ENCODE assay signal across 8 cellular contexts in genomic region chr6:31619805-31620585, GRCh38. TPM values are rescaled to one million over a fixed set of nuclear protein-coding genes. Genes with fewer than 3 reads are reported as not detected.
DNase-seq lines count a peak whose midpoint lies in the region; ATAC-seq and TF ChIP-seq lines count a peak whose summit lies in the region.

No MANE protein-coding gene starts in this region.

- ATAC-seq in GM21619 (IDR thresholded peaks at IDR 0.05; ENCODE audit: unreplicated experiment): peak; percentile 71
- ATAC-seq in mucosa of descending colon: peak; percentile 92

- no peaks in the 10 kb centered on the region for H3K9me3 ChIP-seq in mucosa of descending colon

- DNase-seq in DMS153 treated with DMSO at 0.1 percent for 48 hours (lab: John Stamatoyannopoulos, UW; ENCODE audit: unreplicated experiment): peak; percentile 96
- peak; percentile 97 for DNase-seq in OCI-M2 (lab: John Stamatoyannopoulos, UW; ENCODE audit: unreplicated experiment)
- DNase-seq in activated T-cell treated with anti-CD3 and anti-CD28 coated beads, Interleukin-2, amount 50 U/mL, for 1 hour: peak; percentile 92
- DNase-seq in epithelial cell of proximal tubule (ENCODE audit: low read depth): peak; percentile 90
- DNase-seq in mucosa of descending colon: peak; percentile 97 to 99 (median 97)
- DNase-seq in stimulated activated CD8-positive, alpha-beta memory T cell treated with anti-CD3 and anti-CD28 coated beads, Interleukin-4, amount 100 ng/mL, for 1 hour (ENCODE audit: low read depth in 2 of 2, low spot score in 1 of 2): peak; percentile 89 to 94

- intact Hi-C loops in mucosa of descending colon (cut with DNase I, micrococcal nuclease): no loop called here

- peaks cover 9% of the 10 kb centered on the region for H3K4me1 ChIP-seq in mucosa of descending colon (ENCODE audit: low read depth)

- H3K4me3 ChIP-seq in epithelial cell of proximal tubule (ENCODE audit: low read depth, low read length) (peak overlapping the region; percentile 94), mucosa of descending colon (peak overlapping the region; percentile 68)

- no peak for TF ChIP-seq CTCF in epithelial cell of proximal tubule (conservative IDR thresholded peaks at IDR 0.05; ENCODE audit: low read depth, low read length)
- TF ChIP-seq CTCF in mucosa of descending colon (IDR thresholded peaks at IDR 0.05): no peak

- TF ChIP-seq EP300 in Ishikawa (IDR thresholded peaks at IDR 0.05; ENCODE audit: borderline replicate concordance): no peak

- peaks cover 7% of the 10 kb centered on the region for H3K36me3 ChIP-seq in mucosa of descending colon (ENCODE audit: low read depth)

- TF ChIP-seq RAD21 in Ishikawa (IDR thresholded peaks at IDR 0.05; ENCODE audit: low read depth): no peak

TF ChIP-seq in Ishikawa, 13 proteins besides CTCF, POLR2A, EP300 and RAD21:
- peak; percentile 69 for TF ChIP-seq TEAD4 (IDR thresholded peaks at IDR 0.05)
- TF ChIP-seq FOXM1 (IDR thresholded peaks at IDR 0.05; ENCODE audit: borderline replicate concordance, low read depth): no peak
- no peak for TF ChIP-seq TAF1 (IDR thresholded peaks at IDR 0.05; ENCODE audit: low read depth)
- peak; percentile 71 for TF ChIP-seq CREB1 (IDR thresholded peaks at IDR 0.05; ENCODE audit: low read depth)
- TF ChIP-seq YY1 (IDR thresholded peaks at IDR 0.05; ENCODE audit: low read depth): peak; percentile 55; the same call in 1 of the 2 replicates
- TF ChIP-seq, protein P1, sequence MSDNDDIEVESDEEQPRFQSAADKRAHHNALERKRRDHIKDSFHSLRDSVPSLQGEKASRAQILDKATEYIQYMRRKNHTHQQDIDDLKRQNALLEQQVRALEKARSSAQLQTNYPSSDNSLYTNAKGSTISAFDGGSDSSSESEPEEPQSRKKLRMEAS (IDR thresholded peaks at IDR 0.05): peak; percentile 98
- no peak for TF ChIP-seq USF1 (IDR thresholded peaks at IDR 0.05)
- peak; percentile 72 for TF ChIP-seq EGR1 (IDR thresholded peaks at IDR 0.05)
- no peak for TF ChIP-seq TCF12 (IDR thresholded peaks at IDR 0.05; ENCODE audit: low read depth)

RNA-seq across cellular contexts. Expression of gene PRRC2A, which starts 0.5 kb away (rescaled TPM):
- total RNA-seq in epithelial cell of proximal tubule: 81.2 and 93.0 TPM in 2 replicates
- 100 to 1,000 TPM; 109 to 151 (median 120) TPM for total RNA-seq in mucosa of descending colon

RNA-seq across cellular contexts. Expression of gene AIF1, which starts 5.0 kb away (rescaled TPM):
- total RNA-seq in epithelial cell of proximal tubule: not detected in 2 replicates
- total RNA-seq in mucosa of descending colon: 10 to 100 TPM in 2 of 3 donors, 1 to 10 TPM in 1; 6.1 to 28.4 (median 17.3) TPM

RNA-seq across cellular contexts. Expression of gene NCR3, which starts 27.2 kb away (rescaled TPM):
- total RNA-seq in epithelial cell of proximal tubule (not detected in 2 replicates), mucosa of descending colon (under 1 TPM in 1 of 3 donors, not detected in 2; 0.46 TPM)

RNA-seq across cellular contexts. Expression of gene BAG6, which starts 32.5 kb away (rescaled TPM):
- total RNA-seq in epithelial cell of proximal tubule (307 and 331 TPM in 2 replicates), mucosa of descending colon (100 to 1,000 TPM; 282 to 298 (median 293) TPM)

RNA-seq across cellular contexts. Expression of gene LST1, which starts 33.9 kb away (rescaled TPM):
- total RNA-seq in epithelial cell of proximal tubule (not detected in 2 replicates), mucosa of descending colon (10 to 100 TPM in 1 of 3 donors, 1 to 10 TPM in 2; 3.9 to 11.3 (median 6.6) TPM)

Comparison
In these comparisons a context has a peak if more than half of its experiments do, and no peak if none do; other contexts are left out.
1. Peak in every context shown above with its lines: DNase-seq, ATAC-seq and H3K4me3 ChIP-seq.